18 cellular contexts compared by ENCODE assay signal in genomic region chr1:24775348-24775747, GRCh38. TPM values are rescaled to one million over a fixed set of nuclear protein-coding genes. Genes with fewer than 3 reads are reported as not detected.
A peak's percentile ranks its signal among the peaks of the same experiment; 100 is the strongest.
DNase-seq lines count a peak whose midpoint lies in the region; ATAC-seq, FAIRE-seq and TF ChIP-seq lines count a peak whose summit lies in the region.
"Had no signal": no experiment of that assay in that cellular context is flagged by ENCODE, and none has a peak within 500 bp of the region (broad histone marks: within the 10 kb centered on the region; RNA-seq: fewer than 3 reads in every experiment).

No MANE protein-coding gene starts in this region.

- H3K4me1 Mint-ChIP-seq in chondrocyte (ENCODE audit: low read depth), result peaks cover 76% of the 10 kb centered on the region
- H3K4me1 Mint-ChIP-seq in activated T-cell treated with anti-CD3 and anti-CD28 coated beads, Interleukin-2, amount 50 U/mL, for 24 hours (ENCODE audit: low read depth), result peaks cover 1% of the 10 kb centered on the region

- no peak for TF ChIP-seq CTCF in OCI-LY7 (conservative IDR thresholded peaks at IDR 0.05; ENCODE audit: low read length)
- no peak for TF ChIP-seq CTCF in chondrocyte (IDR thresholded peaks at IDR 0.05)
- TF ChIP-seq CTCF in osteoblast (IDR thresholded peaks at IDR 0.05; ENCODE audit: extremely low read depth, low read depth, low read length), result no peak

- H2AFZ ChIP-seq in OCI-LY7 (ENCODE audit: low read length), result no peak overlapping the region
- no peak overlapping the region for H2AFZ ChIP-seq in osteoblast (ENCODE audit: low read length)

- CTCF ChIA-PET in OCI-LY7 (lab: Charles Lee; ENCODE audit: unreplicated experiment), result no interaction called here

- no peaks in the 10 kb centered on the region for H3K27me3 ChIP-seq in osteoblast (ENCODE audit: insufficient read depth, low read length)

- H3K27ac ChIP-seq in OCI-LY7 (ENCODE audit: low read depth, low read length, poor library complexity, severe bottlenecking) (no peak overlapping the region), osteoblast (ENCODE audit: low read depth, low read length) (peak overlapping the region; percentile 25)

- H3K36me3 ChIP-seq in OCI-LY7 (ENCODE audit: insufficient read depth, low read length), result peaks cover 34% of the 10 kb centered on the region
- peaks cover 29% of the 10 kb centered on the region for H3K36me3 ChIP-seq in osteoblast (ENCODE audit: insufficient read depth, low read length)

- intact Hi-C loops in OCI-LY7 (cut with micrococcal nuclease; ENCODE audit: unreplicated experiment), result no loop called here

- peak; percentile 4 for FAIRE-seq in GM19239 (lab: Jason Lieb, UNC)
- FAIRE-seq: GM18507 had no signal

- H3K4me3 ChIP-seq in OCI-LY7 (ENCODE audit: low read depth, low read length, poor library complexity, severe bottlenecking), result no peak overlapping the region
- H3K4me3 ChIP-seq in osteoblast (ENCODE audit: insufficient read depth, low read length), result no peak overlapping the region

- no TSS peak for BruUV-seq in OCI-LY7 (replicated peaks; lab: Mats Ljungman, UMichigan)

- no peaks in the 10 kb centered on the region for H3K27me3 Mint-ChIP-seq in chondrocyte (ENCODE audit: low read depth)
- H3K27me3 Mint-ChIP-seq in activated T-cell treated with anti-CD3 and anti-CD28 coated beads, Interleukin-2, amount 50 U/mL, for 24 hours, result no peaks in the 10 kb centered on the region
- H3K27me3 Mint-ChIP-seq: CD4-positive, alpha-beta T cell had no signal

- H3K4me2 ChIP-seq in OCI-LY7 (ENCODE audit: low read length) (0 out of 2 replicates have a peak overlapping the region, but pooled peaks have one; percentile 62), osteoblast (ENCODE audit: insufficient read depth, low read length) (no peak overlapping the region)

- ATAC-seq in GM19452 (IDR thresholded peaks at IDR 0.05; ENCODE audit: unreplicated experiment), result no peak

- no peak overlapping the region for H3K4me3 Mint-ChIP-seq in chondrocyte (ENCODE audit: unreplicated experiment)
- H3K4me3 Mint-ChIP-seq in activated T-cell treated with anti-CD3 and anti-CD28 coated beads, Interleukin-2, amount 50 U/mL, for 24 hours, result no peak overlapping the region
- H3K4me3 Mint-ChIP-seq: CD4-positive, alpha-beta T cell had no signal

- H3K9me2 ChIP-seq in OCI-LY7 (ENCODE audit: insufficient read depth, low read length), result no peaks in the 10 kb centered on the region

- POLR2A ChIA-PET in OCI-LY7 (lab: Charles Lee), result interaction anchor here (1.3 to 1.4 kb wide), 2 partner anchors 13 kb away, joined by 4 to 6 read pairs; no protein-coding TSS in a partner anchor

- no peaks in the 10 kb centered on the region for H3K9me3 ChIP-seq in OCI-LY7 (ENCODE audit: low read length)
- H3K9me3 ChIP-seq in osteoblast (ENCODE audit: low read depth, low read length), result no peaks in the 10 kb centered on the region

- DNase-seq in GM19239 (ENCODE audit: insufficient read length, low spot score) (no peak), OCI-LY7 (ENCODE audit: low spot score) (no peak), chondrocyte (ENCODE audit: low spot score) (no peak), osteoblast (ENCODE audit: insufficient read length, low spot score, missing footprints) (no peak), NCI-H748 treated with DMSO at 0.1 percent for 48 hours (lab: John Stamatoyannopoulos, UW) (no peak), DMS 273 treated with DMSO at 0.1 percent for 48 hours (lab: John Stamatoyannopoulos, UW) (no peak)
- DNase-seq in activated T-cell treated with anti-CD3 and anti-CD28 coated beads, Interleukin-2, amount 50 U/mL, for 24 hours, result no peak
- DNase-seq: CD4-positive, alpha-beta T cell; EL; HCEC 1CT; NCI-H1105 treated with DMSO at 0.1 percent for 48 hours; NCI-H1694; NCI-H2081 treated with DMSO at 0.1 percent for 48 hours; NK-92 treated with Interleukin-12 subunit alpha and Interleukin-12 subunit beta, amount 100 ng/mL, for 24 hours; RPMI8226; SHP77 treated with DMSO at 0.1 percent for 48 hours had no signal

- H3K4me1 ChIP-seq in OCI-LY7 (ENCODE audit: insufficient read depth, low read length, poor library complexity, severe bottlenecking) (peaks cover 34% of the 10 kb centered on the region), osteoblast (ENCODE audit: insufficient read depth, low read length) (peaks cover 53% of the 10 kb centered on the region)

- H3K27ac Mint-ChIP-seq in chondrocyte (ENCODE audit: unreplicated experiment), result peak overlapping the region; percentile 89
- no peak overlapping the region for H3K27ac Mint-ChIP-seq in activated T-cell treated with anti-CD3 and anti-CD28 coated beads, Interleukin-2, amount 50 U/mL, for 24 hours
- H3K27ac Mint-ChIP-seq: CD4-positive, alpha-beta T cell had no signal

- H3K9me3 Mint-ChIP-seq in chondrocyte (ENCODE audit: low read depth), result no peaks in the 10 kb centered on the region
- H3K9me3 Mint-ChIP-seq in activated T-cell treated with anti-CD3 and anti-CD28 coated beads, Interleukin-2, amount 50 U/mL, for 24 hours, result no peaks in the 10 kb centered on the region
- H3K9me3 Mint-ChIP-seq: CD4-positive, alpha-beta T cell had no signal

- H4K20me1 ChIP-seq in OCI-LY7 (ENCODE audit: insufficient read depth, low read length) (0 out of 2 replicates have a peak, but pooled peaks cover 4% of the 10 kb centered on the region), osteoblast (ENCODE audit: insufficient read depth, low read length) (peaks cover 62% of the 10 kb centered on the region)

- H3K79me2 ChIP-seq in OCI-LY7 (ENCODE audit: insufficient read depth, low read depth, low read length) (peaks cover 100% of the 10 kb centered on the region), osteoblast (ENCODE audit: insufficient read depth, low read length) (peaks cover 100% of the 10 kb centered on the region)

- peaks cover 1% of the 10 kb centered on the region for H3K36me3 Mint-ChIP-seq in chondrocyte (ENCODE audit: low read depth)
- no peaks in the 10 kb centered on the region for H3K36me3 Mint-ChIP-seq in activated T-cell treated with anti-CD3 and anti-CD28 coated beads, Interleukin-2, amount 50 U/mL, for 24 hours (ENCODE audit: low read depth)

RNA-seq across cellular contexts. Expression of gene CLIC4, which starts 30.1 kb away (rescaled TPM):
- 35.5 and 35.7 TPM in 2 replicates for total RNA-seq in OCI-LY7 (2014; rRNA removed; shearing (Covaris generic))
- total RNA-seq in OCI-LY7 (2022) (113 and 116 TPM in 2 replicates), chondrocyte (282 to 430 TPM (median 411 TPM) in 3 replicates), osteoblast (697 and 711 TPM in 2 replicates)
